Comparison of ENCODE assay signal across 12 cellular contexts in the genomic region with DNA sequence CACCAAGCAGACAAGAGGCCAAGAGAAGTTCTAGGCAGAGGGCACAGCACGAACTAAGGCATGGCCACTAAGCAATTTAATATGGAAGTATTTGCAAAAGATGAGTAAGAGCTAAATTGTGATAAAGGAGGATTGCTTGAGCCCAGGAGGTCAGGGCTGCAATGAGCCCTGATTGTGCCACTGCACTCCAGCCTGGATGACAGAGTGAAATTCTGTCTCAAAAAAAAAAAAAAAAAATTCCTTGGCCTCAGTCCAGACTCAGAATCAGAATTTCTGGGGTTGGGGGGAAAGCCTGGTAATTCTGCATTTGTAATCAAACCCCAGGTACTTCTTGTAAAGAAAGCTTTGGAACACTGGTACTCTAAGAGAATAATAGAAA. TPM values are rescaled to one million over a fixed set of nuclear protein-coding genes. Genes with fewer than 3 reads are reported as not detected.
DNase-seq lines count a peak whose midpoint lies in the region; ATAC-seq and TF ChIP-seq lines count a peak whose summit lies in the region.
"Had no signal": no experiment of that assay in that cellular context is flagged by ENCODE, and none has a peak within 500 bp of the region (broad histone marks: within the 10 kb centered on the region; RNA-seq: fewer than 3 reads in every experiment).

No MANE protein-coding gene starts in this region.

- no peak for TF ChIP-seq CTCF in coronary artery (IDR thresholded peaks at IDR 0.05)
- no peak for TF ChIP-seq CTCF in thyroid gland (IDR thresholded peaks at IDR 0.05)

- H3K4me1 ChIP-seq in muscle layer of duodenum (ENCODE audit: control insufficient read depth in 1 of 2, insufficient read depth in 2 of 2, low read length in 2 of 2) (peaks cover 19 to 22% of the 10 kb centered on the region in 2 donors), thyroid gland (peaks cover 23 to 44% of the 10 kb centered on the region in 2 donors)

- CTCF ChIA-PET in HEK293T (lab: Yijun Ruan, JAX) = no interaction called here

- TF ChIP-seq POLR2A in thyroid gland (IDR thresholded peaks at IDR 0.05) = no peak

- peak; percentile 24 for DNase-seq in NCI-H226
- DNase-seq in coronary artery (ENCODE audit: low spot score) = no peak
- DNase-seq in thyroid gland = no peak
- DNase-seq in NCI-H1694 (lab: John Stamatoyannopoulos, UW) = no peak
- DNase-seq in HEK293T (ENCODE audit: extremely low spot score) = no peak
- DNase-seq: activated naive CD4-positive, alpha-beta T cell treated with anti-CD3 and anti-CD28 coated beads for 36 hours; CD4-positive, alpha-beta memory T cell; GF-D8; mammary epithelial cell had no signal

- H3K27me3 ChIP-seq in muscle layer of duodenum (ENCODE audit: low read depth, low read length) (no peaks in the 10 kb centered on the region), thyroid gland (no peaks in the 10 kb centered on the region)
- H3K27me3 ChIP-seq: ovary had no signal

- no peak for ATAC-seq in HG03469 (IDR thresholded peaks at IDR 0.05; ENCODE audit: unreplicated experiment)

- H3K36me3 ChIP-seq in muscle layer of duodenum (ENCODE audit: control insufficient read depth in 1 of 2, insufficient read depth in 2 of 2, low read length in 2 of 2) = no peaks in the 10 kb centered on the region
- H3K36me3 ChIP-seq in thyroid gland = no peaks in the 10 kb centered on the region
- H3K36me3 ChIP-seq: ovary had no signal

- H3K9me3 ChIP-seq in muscle layer of duodenum (ENCODE audit: control insufficient read depth in 1 of 2, low read length in 2 of 2) (no peaks in the 10 kb centered on the region), thyroid gland (no peaks in the 10 kb centered on the region)
- H3K9me3 ChIP-seq: ovary had no signal

- WGBS in thyroid gland, 2 donors = 13 to 22% methylated on average over 1 of the region's 1 CpG

- POLR2A ChIA-PET in HEK293T (lab: Yijun Ruan, JAX) = interaction anchor here (0.7 to 1.6 kb wide), 4 partner anchors 11 to 171 kb away, joined by 3 to 8 read pairs (median 4); partner anchors contain the start of gene RTN4

- intact Hi-C loops in thyroid gland (cut with DNase I) = loop anchor here (10.0 kb wide), 1 partner anchor 68 kb away; no protein-coding TSS in a partner anchor

- H3K27ac ChIP-seq in coronary artery = peak overlapping the region; percentile 55 to 79
- peak overlapping the region; percentile 60 for H3K27ac ChIP-seq in muscle layer of duodenum (ENCODE audit: low read length)
- H3K27ac ChIP-seq in thyroid gland = peak overlapping the region; percentile 74 to 78 (median 77)

- H3K4me3 ChIP-seq in coronary artery = no peak overlapping the region
- no peak overlapping the region for H3K4me3 ChIP-seq in muscle layer of duodenum (ENCODE audit: low read depth in 1 of 2, low read length in 2 of 2)
- H3K4me3 ChIP-seq in thyroid gland (replicated peaks in 1 of 3) = no peak overlapping the region
- H3K4me3 ChIP-seq: ovary had no signal

TF ChIP-seq in HEK293T, 16 proteins besides CTCF, POLR2A, EP300 and RAD21:
- TF ChIP-seq ELF4 (IDR thresholded peaks at IDR 0.05) = no peak
- no peak for TF ChIP-seq NFRKB (IDR thresholded peaks at IDR 0.05)
- TF ChIP-seq CTBP1 (IDR thresholded peaks at IDR 0.05; ENCODE audit: borderline replicate concordance) = no peak
- TF ChIP-seq TARDBP (IDR thresholded peaks at IDR 0.05) = no peak
- TF ChIP-seq LEF1 (IDR thresholded peaks at IDR 0.05; ENCODE audit: borderline replicate concordance) = no peak
- TF ChIP-seq HDGF (IDR thresholded peaks at IDR 0.05; ENCODE audit: borderline replicate concordance) = no peak
- no peak for TF ChIP-seq BHLHE40 (IDR thresholded peaks at IDR 0.05; ENCODE audit: borderline replicate concordance)
- no peak for TF ChIP-seq FOXK2 (IDR thresholded peaks at IDR 0.05)
- TF ChIP-seq L3MBTL2 (conservative IDR thresholded peaks at IDR 0.05) = no peak
- no peak for TF ChIP-seq ZNF384 (IDR thresholded peaks at IDR 0.05)
- TF ChIP-seq PKNOX1 (IDR thresholded peaks at IDR 0.05) = no peak
- TF ChIP-seq SP1 (IDR thresholded peaks at IDR 0.05) = no peak
- no peak for TF ChIP-seq ARNT (IDR thresholded peaks at IDR 0.05)
TF ChIP-seq in HEK293T: peak in this region for 0.

RNA-seq across cellular contexts. Expression of gene RTN4, which starts 46.8 kb away (rescaled TPM):
- total RNA-seq in thyroid gland = 100 to 1,000 TPM; 144 to 256 (median 180) TPM
